9 cellular contexts compared by ENCODE assay signal in genomic region chr20:38217791-38218565, GRCh38. TPM values are rescaled to one million over a fixed set of nuclear protein-coding genes. Genes with fewer than 3 reads are reported as not detected.
DNase-seq lines count a peak whose midpoint lies in the region; ATAC-seq, FAIRE-seq and TF ChIP-seq lines count a peak whose summit lies in the region.
"Had no signal": no experiment of that assay in that cellular context is flagged by ENCODE, and none has a peak within 500 bp of the region (broad histone marks: within the 10 kb centered on the region; RNA-seq: fewer than 3 reads in every experiment).

No MANE protein-coding gene starts in this region.

- H3K4me3 ChIP-seq in endothelial cell of umbilical vein (replicated peaks in 1 of 3; ENCODE audit: insufficient read depth in 1 of 3, low read depth in 1 of 3, low read length in 3 of 3): no peak overlapping the region
- no peak overlapping the region for H3K4me3 ChIP-seq in mesodermal cell (ENCODE audit: extremely low read depth, insufficient read depth, low read length, poor library complexity, severe bottlenecking)
- H3K4me3 ChIP-seq: lower lobe of right lung had no signal

- FAIRE-seq in endothelial cell of umbilical vein (lab: Jason Lieb, UNC) (peak; percentile 87), GM12892 (lab: Jason Lieb, UNC) (no peak)

- dilution Hi-C loops in endothelial cell of umbilical vein (cut with MboI; ENCODE audit: extremely low pct_ligation_motif_present, low sequenced_read_pairs): no loop called here

- CTCF ChIA-PET in endothelial cell of umbilical vein (lab: Charles Lee): interaction anchor here (0.8 to 9.5 kb wide), 11 partner anchors 10 to 654 kb away, joined by 3 to 156 read pairs (median 4); no protein-coding TSS in a partner anchor

- DNase-seq in AG08396 (ENCODE audit: low spot score) (peak; percentile 95), LoVo (ENCODE audit: low spot score) (peak; percentile 23), endothelial cell of umbilical vein (ENCODE audit: low read depth, low spot score) (peak; percentile 57), GM12892 (ENCODE audit: insufficient read length) (no peak)
- DNase-seq: lower lobe of right lung had no signal

- TF ChIP-seq CTCF in endothelial cell of umbilical vein (IDR thresholded peaks at IDR 0.05; ENCODE audit: extremely low read depth in 1 of 2, insufficient read depth in 1 of 2, low read depth in 1 of 2, low read length in 2 of 2): no peak

- H4K20me1 ChIP-seq in endothelial cell of umbilical vein (replicated peaks; ENCODE audit: control insufficient read depth, extremely low read depth, insufficient read depth, low read length): no peaks in the 10 kb centered on the region

- H3K4me2 ChIP-seq in endothelial cell of umbilical vein (ENCODE audit: insufficient read depth, low read length): peak overlapping the region; percentile 30

- no TSS peak for BruUV-seq in endothelial cell of umbilical vein (replicated peaks; lab: Mats Ljungman, UMichigan)

- peaks cover 13% of the 10 kb centered on the region for H3K4me1 ChIP-seq in endothelial cell of umbilical vein (ENCODE audit: control insufficient read depth, extremely low read depth, insufficient read depth, low read length)
- H3K4me1 ChIP-seq in mesodermal cell (ENCODE audit: control insufficient read depth, insufficient read depth, low read length, poor library complexity, severe bottlenecking): peaks cover 25% of the 10 kb centered on the region
- H3K4me1 ChIP-seq: lower lobe of right lung had no signal

- H3K9me3 ChIP-seq in endothelial cell of umbilical vein (replicated peaks; ENCODE audit: control insufficient read depth, insufficient read depth, low read length) (no peaks in the 10 kb centered on the region), mesodermal cell (ENCODE audit: control insufficient read depth, low read length) (no peaks in the 10 kb centered on the region)
- H3K9me3 ChIP-seq: lower lobe of right lung had no signal

- no peaks in the 10 kb centered on the region for H3K79me2 ChIP-seq in endothelial cell of umbilical vein (ENCODE audit: control insufficient read depth, insufficient read depth, low read length)

- no peak for ATAC-seq in GM18861 (IDR thresholded peaks at IDR 0.05; ENCODE audit: unreplicated experiment)
- ATAC-seq in HG03139 (IDR thresholded peaks at IDR 0.05; ENCODE audit: unreplicated experiment): no peak
- ATAC-seq in HG02798 (IDR thresholded peaks at IDR 0.05; ENCODE audit: poor library complexity, unreplicated experiment): no peak
- ATAC-seq: lower lobe of right lung had no signal

- no peaks in the 10 kb centered on the region for H3K9me1 ChIP-seq in endothelial cell of umbilical vein (replicated peaks; ENCODE audit: control insufficient read depth, extremely low read depth, insufficient read depth, low read length)

- TF ChIP-seq POLR2A in endothelial cell of umbilical vein (IDR thresholded peaks at IDR 0.05; ENCODE audit: low read depth, low read length) (no peak), GM12892 (IDR thresholded peaks at IDR 0.05; ENCODE audit: low read depth, low read length) (no peak)

- H3K27ac ChIP-seq in endothelial cell of umbilical vein (ENCODE audit: insufficient read depth, low read depth, low read length) (peak overlapping the region; percentile 15), mesodermal cell (ENCODE audit: low read depth, low read length, severe bottlenecking) (peak overlapping the region; percentile 72)
- H3K27ac ChIP-seq: lower lobe of right lung had no signal

- peak overlapping the region; percentile 32 for H2AFZ ChIP-seq in endothelial cell of umbilical vein (ENCODE audit: low read depth, low read length)

- intact Hi-C loops in endothelial cell of umbilical vein (cut with micrococcal nuclease): no loop called here

- 45 to 55% methylated on average over 5 to 13 of the region's 15 CpGs for WGBS in mesodermal cell (ENCODE audit: insufficient coverage in 2 of 2), 2 experiments

- no peak overlapping the region for H3K9ac ChIP-seq in endothelial cell of umbilical vein (replicated peaks; ENCODE audit: extremely low read depth, insufficient read depth, low read length)

- POLR2A ChIA-PET in endothelial cell of umbilical vein (lab: Charles Lee): no interaction called here

- H3K36me3 ChIP-seq in endothelial cell of umbilical vein (ENCODE audit: control insufficient read depth in 2 of 2, extremely low read depth in 1 of 2, insufficient read depth in 2 of 2, low read length in 2 of 2) (no peaks in the 10 kb centered on the region), mesodermal cell (ENCODE audit: control insufficient read depth, insufficient read depth, low read length) (no peaks in the 10 kb centered on the region)
- H3K36me3 ChIP-seq: lower lobe of right lung had no signal

- H3K27me3 ChIP-seq in endothelial cell of umbilical vein (ENCODE audit: control insufficient read depth in 2 of 2, insufficient read depth in 2 of 2, low read length in 2 of 2): no peaks in the 10 kb centered on the region

TF ChIP-seq in endothelial cell of umbilical vein, 7 proteins besides CTCF, POLR2A, EP300 and RAD21:
- peak; percentile 68 for TF ChIP-seq FOS (IDR thresholded peaks at IDR 0.05; ENCODE audit: borderline replicate concordance, insufficient read depth, low read length)
- TF ChIP-seq GATA2 (IDR thresholded peaks at IDR 0.05; ENCODE audit: insufficient read depth, insufficient read length, low read depth, low read length): peak; percentile 61
- no peak for TF ChIP-seq MYC (IDR thresholded peaks at IDR 0.05; ENCODE audit: low read depth, low read length)
- peak; percentile 51 for TF ChIP-seq POLR2AphosphoS5 (IDR thresholded peaks at IDR 0.05; ENCODE audit: insufficient read depth, low read depth, low read length)

RNA-seq across cellular contexts. Expression of gene KIAA1755, which starts 42.6 kb away (rescaled TPM):
- total RNA-seq in endothelial cell of umbilical vein: 0.51 and 0.58 TPM in 2 replicates
- polyA plus RNA-seq in endothelial cell of umbilical vein: 0.36 and 0.37 TPM in 2 replicates
- 0.13 and 0.25 TPM in 2 replicates for polyA plus RNA-seq in endothelial cell of umbilical vein (2011; cell fraction: cytosol; rRNA removed)
- polyA plus RNA-seq in endothelial cell of umbilical vein (2011; cell fraction: nucleus; rRNA removed): 0.66 and 34.2 TPM in 2 replicates
- 1.5 and 5.8 TPM in 2 replicates for polyA plus RNA-seq in endothelial cell of umbilical vein (2012)
- polyA minus RNA-seq in endothelial cell of umbilical vein: 0.40 and 0.73 TPM in 2 replicates
- polyA minus RNA-seq in endothelial cell of umbilical vein (2011; cell fraction: cytosol; rRNA and poly(A)+ RNA removed): not detected
- 0.24 and 0.38 TPM in 2 replicates for polyA minus RNA-seq in endothelial cell of umbilical vein (2011; cell fraction: nucleus; rRNA and poly(A)+ RNA removed)
- polyA plus RNA-seq in mesodermal cell (2013, experiment 1 of 2): 4.0 TPM
- polyA plus RNA-seq in mesodermal cell (2013, experiment 2 of 2): 2.0 TPM
- polyA plus RNA-seq in GM12892 (2012; ENCODE audit: missing spikeins): not detected

RNA-seq across cellular contexts. Expression of gene TGM2, which starts 52.9 kb away (rescaled TPM):
- 708 and 868 TPM in 2 replicates for total RNA-seq in endothelial cell of umbilical vein
- polyA plus RNA-seq in endothelial cell of umbilical vein: 810 and 861 TPM in 2 replicates
- polyA plus RNA-seq in endothelial cell of umbilical vein (2011; cell fraction: cytosol; rRNA removed): 710 and 739 TPM in 2 replicates
- polyA plus RNA-seq in endothelial cell of umbilical vein (2011; cell fraction: nucleus; rRNA removed): 680 and 705 TPM in 2 replicates
- polyA plus RNA-seq in endothelial cell of umbilical vein (2012): 931 and 1,022 TPM in 2 replicates
- 986 and 1,245 TPM in 2 replicates for polyA minus RNA-seq in endothelial cell of umbilical vein
- 21.3 TPM for polyA minus RNA-seq in endothelial cell of umbilical vein (2011; cell fraction: cytosol; rRNA and poly(A)+ RNA removed)
- 361 and 435 TPM in 2 replicates for polyA minus RNA-seq in endothelial cell of umbilical vein (2011; cell fraction: nucleus; rRNA and poly(A)+ RNA removed)
- 118 TPM for polyA plus RNA-seq in mesodermal cell (2013, experiment 1 of 2)
- 115 TPM for polyA plus RNA-seq in mesodermal cell (2013, experiment 2 of 2)
- 0.55 TPM for polyA plus RNA-seq in GM12892 (2012; ENCODE audit: missing spikeins)
